17 cellular contexts compared by ENCODE assay signal in genomic region chr15:68061578-68061977, GRCh38.
"Had no signal": no experiment of that assay in that cellular context is flagged by ENCODE, and none has a peak within 500 bp of the region (broad histone marks: within the 10 kb centered on the region; RNA-seq: fewer than 3 reads in every experiment).

No MANE protein-coding gene starts in this region.

- H3K36me3 ChIP-seq: right atrium auricular region, tibial nerve had no signal

- H3K27ac ChIP-seq: esophagus squamous epithelium, right atrium auricular region, tibial nerve had no signal

- H3K27ac Mint-ChIP-seq: activated CD8-positive, alpha-beta T cell treated with anti-CD3 and anti-CD28 coated beads for 36 hours; activated naive CD4-positive, alpha-beta T cell treated with anti-CD3 and anti-CD28 coated beads, Interleukin-2, amount 10 ng/mL, durations not matched to agents 7 days and 5 days; activated T-helper 2 cell treated with anti-CD3 and anti-CD28 coated beads, Interferon-gamma antibody, Interleukin-2, Interleukin-4, amounts not matched to agents 10 μg/mL and 5 μg/mL and 100 μg/mL, durations not matched to agents 14 hours and 24 hours and 36 hours; nephron; stimulated activated memory B cell treated with anti-CD40 and anti-IgM and Interleukin-4, amounts not matched to agents 10 μg/mL and 1 μg/mL and 100 μg/mL, for 72 hours had no signal

- H3K27me3 ChIP-seq: esophagus squamous epithelium, right atrium auricular region, tibial nerve had no signal

- DNase-seq: activated CD4-positive, alpha-beta T cell treated with anti-CD3 and anti-CD28 coated beads for 1 hour; activated CD8-positive, alpha-beta T cell treated with anti-CD3 and anti-CD28 coated beads for 36 hours; activated naive CD4-positive, alpha-beta T cell treated with anti-CD3 and anti-CD28 coated beads, Interleukin-2, amount 10 ng/mL, durations not matched to agents 7 days and 5 days; esophagus squamous epithelium; foreskin fibroblast; glutamatergic neuron; immature natural killer cell; left cardiac atrium; posterior cingulate gyrus; SW 1271 had no signal

- ATAC-seq: activated CD8-positive, alpha-beta T cell treated with anti-CD3 and anti-CD28 coated beads for 36 hours; left cardiac atrium; stimulated activated memory B cell treated with anti-CD40 and anti-IgM and Interleukin-4, amounts not matched to agents 10 μg/mL and 1 μg/mL and 100 μg/mL, for 72 hours had no signal

- H3K4me3 ChIP-seq: esophagus squamous epithelium, lung, right atrium auricular region, tibial nerve had no signal

- H3K9me3 ChIP-seq: esophagus squamous epithelium, right atrium auricular region, tibial nerve had no signal

- FAIRE-seq: endometrium had no signal

- H3K36me3 Mint-ChIP-seq: immature natural killer cell had no signal

- H3K4me3 Mint-ChIP-seq: activated CD8-positive, alpha-beta T cell treated with anti-CD3 and anti-CD28 coated beads for 36 hours; activated naive CD4-positive, alpha-beta T cell treated with anti-CD3 and anti-CD28 coated beads, Interleukin-2, amount 10 ng/mL, durations not matched to agents 7 days and 5 days; nephron; stimulated activated memory B cell treated with anti-CD40 and anti-IgM and Interleukin-4, amounts not matched to agents 10 μg/mL and 1 μg/mL and 100 μg/mL, for 72 hours had no signal

- H3K9me3 Mint-ChIP-seq: activated CD8-positive, alpha-beta T cell treated with anti-CD3 and anti-CD28 coated beads for 36 hours; activated naive CD4-positive, alpha-beta T cell treated with anti-CD3 and anti-CD28 coated beads, Interleukin-2, amount 10 ng/mL, durations not matched to agents 7 days and 5 days; activated T-helper 2 cell treated with anti-CD3 and anti-CD28 coated beads, Interferon-gamma antibody, Interleukin-2, Interleukin-4, amounts not matched to agents 10 μg/mL and 5 μg/mL and 100 μg/mL, durations not matched to agents 14 hours and 24 hours and 36 hours; immature natural killer cell; nephron; stimulated activated memory B cell treated with anti-CD40 and anti-IgM and Interleukin-4, amounts not matched to agents 10 μg/mL and 1 μg/mL and 100 μg/mL, for 72 hours had no signal

- H3K27me3 Mint-ChIP-seq: activated CD8-positive, alpha-beta T cell treated with anti-CD3 and anti-CD28 coated beads for 36 hours; activated naive CD4-positive, alpha-beta T cell treated with anti-CD3 and anti-CD28 coated beads, Interleukin-2, amount 10 ng/mL, durations not matched to agents 7 days and 5 days; stimulated activated memory B cell treated with anti-CD40 and anti-IgM and Interleukin-4, amounts not matched to agents 10 μg/mL and 1 μg/mL and 100 μg/mL, for 72 hours had no signal
